ENCODE assay signal across 11 cellular contexts in the genomic region with DNA sequence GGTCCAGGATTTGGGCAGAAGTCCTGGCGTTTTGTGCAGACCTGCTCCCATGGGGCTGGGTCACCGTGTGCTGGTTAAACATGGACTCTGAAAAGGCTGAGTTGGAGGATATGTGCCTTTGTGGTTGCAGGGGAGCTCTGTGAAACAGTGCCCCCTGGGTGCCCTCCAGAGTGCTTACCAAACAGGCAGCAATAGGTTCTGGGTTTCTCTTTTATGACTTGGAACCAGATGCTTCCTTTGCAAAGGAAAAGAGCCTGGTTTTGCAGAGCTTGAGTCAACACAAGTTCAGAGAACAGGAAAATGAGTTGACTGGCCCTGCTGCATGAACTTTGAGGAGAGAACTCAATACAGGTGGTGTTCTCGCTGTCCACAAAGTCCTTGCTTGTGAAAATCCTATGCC.
DNase-seq lines count a peak whose midpoint lies in the region; ATAC-seq and TF ChIP-seq lines count a peak whose summit lies in the region.
"Had no signal": no experiment of that assay in that cellular context is flagged by ENCODE, and none has a peak within 500 bp of the region (broad histone marks: within the 10 kb centered on the region; RNA-seq: fewer than 3 reads in every experiment).

No MANE protein-coding gene starts in this region.

- no peaks in the 10 kb centered on the region for H3K9me2 ChIP-seq in MM.1S (replicated peaks; ENCODE audit: insufficient read depth, low read length)

- H3K27ac Mint-ChIP-seq in endodermal cell = no peak overlapping the region
- H3K27ac Mint-ChIP-seq in neural progenitor cell = no peak overlapping the region
- H3K27ac Mint-ChIP-seq in activated T-helper 2 cell treated with anti-CD3 and anti-CD28 coated beads, Interferon-gamma antibody, Interleukin-2, Interleukin-4, amounts not matched to agents 10 μg/mL and 5 μg/mL and 100 μg/mL, durations not matched to agents 14 hours and 24 hours and 36 hours = no peak overlapping the region
- H3K27ac Mint-ChIP-seq: IgD-negative memory B cell; stimulated activated naive B cell treated with anti-CD40 and anti-IgM and Interleukin-4, amounts not matched to agents 10 μg/mL and 1 μg/mL and 100 μg/mL, for 72 hours had no signal

- 84 to 88% methylated on average over 1 to 3 of the region's 3 CpGs for WGBS in endodermal cell (ENCODE audit: insufficient coverage in 1 of 2, insufficient read length in 1 of 2), 2 experiments

- H3K27me3 Mint-ChIP-seq in endodermal cell (ENCODE audit: insufficient read depth) (peaks cover 40% of the 10 kb centered on the region), neural progenitor cell (ENCODE audit: insufficient read depth, low read depth) (peaks cover 3% of the 10 kb centered on the region)
- peaks cover 5% of the 10 kb centered on the region for H3K27me3 Mint-ChIP-seq in activated T-helper 2 cell treated with anti-CD3 and anti-CD28 coated beads, Interferon-gamma antibody, Interleukin-2, Interleukin-4, amounts not matched to agents 10 μg/mL and 5 μg/mL and 100 μg/mL, durations not matched to agents 14 hours and 24 hours and 36 hours (ENCODE audit: low read depth)

- peak; percentile 53 for DNase-seq in MM.1S
- DNase-seq in endodermal cell = no peak
- DNase-seq in neural progenitor cell (ENCODE audit: low spot score) = no peak
- no peak for DNase-seq in omental fat pad (ENCODE audit: low spot score)
- DNase-seq in NCI-H510A (lab: John Stamatoyannopoulos, UW) = no peak
- no peak for DNase-seq in activated T-helper 2 cell treated with anti-CD3 and anti-CD28 coated beads, Interferon-gamma antibody, Interleukin-2, Interleukin-4, amounts not matched to agents 10 μg/mL and 5 μg/mL and 100 μg/mL, durations not matched to agents 14 hours and 24 hours and 36 hours (ENCODE audit: low spot score)
- DNase-seq: RPMI8226; stimulated activated naive B cell treated with anti-CD40 and anti-IgM and Interleukin-4, amounts not matched to agents 10 μg/mL and 1 μg/mL and 100 μg/mL, for 72 hours had no signal

- no peaks in the 10 kb centered on the region for H3K9me3 ChIP-seq in MM.1S (replicated peaks; ENCODE audit: insufficient read depth, low read length)
- no peaks in the 10 kb centered on the region for H3K9me3 ChIP-seq in endodermal cell (ENCODE audit: control insufficient read depth, low read length)
- no peaks in the 10 kb centered on the region for H3K9me3 ChIP-seq in neural progenitor cell (ENCODE audit: low read depth)

- no peak for ATAC-seq in omental fat pad (ENCODE audit: low FRiP score)
- no peak for ATAC-seq in HG02642 (IDR thresholded peaks at IDR 0.05; ENCODE audit: poor library complexity, unreplicated experiment)
- ATAC-seq: stimulated activated naive B cell treated with anti-CD40 and anti-IgM and Interleukin-4, amounts not matched to agents 10 μg/mL and 1 μg/mL and 100 μg/mL, for 72 hours had no signal

- peak; percentile 34 for TF ChIP-seq CTCF in GM12873 (IDR thresholded peaks at IDR 0.05; ENCODE audit: insufficient read depth, low read depth, low read length, missing control alignments)
- peak; percentile 53 for TF ChIP-seq CTCF in MM.1S (IDR thresholded peaks at IDR 0.05; ENCODE audit: low read length)
- TF ChIP-seq CTCF in endodermal cell (conservative IDR thresholded peaks at IDR 0.05) = peak; percentile 58
- peak; percentile 22 for TF ChIP-seq CTCF in neural progenitor cell (IDR thresholded peaks at IDR 0.05)
- no peak for TF ChIP-seq CTCF in omental fat pad (IDR thresholded peaks at IDR 0.05)

- H3K27ac ChIP-seq in MM.1S (ENCODE audit: low read length) (no peak overlapping the region), endodermal cell (ENCODE audit: low read depth, low read length) (no peak overlapping the region), neural progenitor cell (no peak overlapping the region)

- H3F3A ChIP-seq in MM.1S (ENCODE audit: insufficient read depth, low read length) = no peaks in the 10 kb centered on the region
- H3F3A ChIP-seq in neural progenitor cell (ENCODE audit: low read depth) = no peaks in the 10 kb centered on the region

- H2AFZ ChIP-seq in MM.1S (ENCODE audit: low read length) (no peak overlapping the region), neural progenitor cell (replicated peaks) (no peak overlapping the region)

- intact Hi-C loops in activated T-helper 2 cell treated with anti-CD3 and anti-CD28 coated beads, Interferon-gamma antibody, Interleukin-2, Interleukin-4, amounts not matched to agents 10 μg/mL and 5 μg/mL and 100 μg/mL, durations not matched to agents 14 hours and 24 hours and 36 hours (cut with micrococcal nuclease) = no loop called here

- no peaks in the 10 kb centered on the region for H3K27me3 ChIP-seq in MM.1S (replicated peaks; ENCODE audit: insufficient read depth, low read length)
- H3K27me3 ChIP-seq in endodermal cell (ENCODE audit: control insufficient read depth, insufficient read depth, low read length, poor library complexity, severe bottlenecking) = peaks cover 30% of the 10 kb centered on the region
- no peaks in the 10 kb centered on the region for H3K27me3 ChIP-seq in neural progenitor cell

- H3K79me2 ChIP-seq in MM.1S (ENCODE audit: low read length) (no peaks in the 10 kb centered on the region), neural progenitor cell (ENCODE audit: low read depth) (no peaks in the 10 kb centered on the region)

- H4K20me1 ChIP-seq in MM.1S (ENCODE audit: insufficient read depth, low read length) = no peaks in the 10 kb centered on the region
- H4K20me1 ChIP-seq in neural progenitor cell (ENCODE audit: low read depth) = no peaks in the 10 kb centered on the region

- H3K4me3 Mint-ChIP-seq in endodermal cell = no peak overlapping the region
- H3K4me3 Mint-ChIP-seq in neural progenitor cell = no peak overlapping the region
- H3K4me3 Mint-ChIP-seq in activated T-helper 2 cell treated with anti-CD3 and anti-CD28 coated beads, Interferon-gamma antibody, Interleukin-2, Interleukin-4, amounts not matched to agents 10 μg/mL and 5 μg/mL and 100 μg/mL, durations not matched to agents 14 hours and 24 hours and 36 hours (ENCODE audit: low read depth) = no peak overlapping the region
- H3K4me3 Mint-ChIP-seq: IgD-negative memory B cell; stimulated activated naive B cell treated with anti-CD40 and anti-IgM and Interleukin-4, amounts not matched to agents 10 μg/mL and 1 μg/mL and 100 μg/mL, for 72 hours had no signal

- H3K4me1 ChIP-seq in MM.1S (ENCODE audit: low read length) = peaks cover 13% of the 10 kb centered on the region
- peaks cover 5% of the 10 kb centered on the region for H3K4me1 ChIP-seq in endodermal cell (ENCODE audit: control insufficient read depth, insufficient read depth, low read length)
- H3K4me1 ChIP-seq in neural progenitor cell = no peaks in the 10 kb centered on the region

- H3K9ac ChIP-seq in MM.1S (ENCODE audit: low read length) (no peak overlapping the region), endodermal cell (ENCODE audit: extremely low read depth, low read length, poor library complexity, severe bottlenecking) (no peak overlapping the region), neural progenitor cell (no peak overlapping the region)

- no peaks in the 10 kb centered on the region for H3K9me3 Mint-ChIP-seq in endodermal cell
- H3K9me3 Mint-ChIP-seq in neural progenitor cell = peaks cover 10% of the 10 kb centered on the region
- H3K9me3 Mint-ChIP-seq in activated T-helper 2 cell treated with anti-CD3 and anti-CD28 coated beads, Interferon-gamma antibody, Interleukin-2, Interleukin-4, amounts not matched to agents 10 μg/mL and 5 μg/mL and 100 μg/mL, durations not matched to agents 14 hours and 24 hours and 36 hours = no peaks in the 10 kb centered on the region
- H3K9me3 Mint-ChIP-seq: IgD-negative memory B cell; stimulated activated naive B cell treated with anti-CD40 and anti-IgM and Interleukin-4, amounts not matched to agents 10 μg/mL and 1 μg/mL and 100 μg/mL, for 72 hours had no signal

- H3K4me3 ChIP-seq in MM.1S (ENCODE audit: low read length) = no peak overlapping the region
- no peak overlapping the region for H3K4me3 ChIP-seq in endodermal cell (ENCODE audit: low read length)
- H3K4me3 ChIP-seq in neural progenitor cell = no peak overlapping the region

- no peaks in the 10 kb centered on the region for H3K36me3 Mint-ChIP-seq in endodermal cell (ENCODE audit: low read depth)
- H3K36me3 Mint-ChIP-seq in neural progenitor cell = peaks cover 32% of the 10 kb centered on the region
- H3K36me3 Mint-ChIP-seq in activated T-helper 2 cell treated with anti-CD3 and anti-CD28 coated beads, Interferon-gamma antibody, Interleukin-2, Interleukin-4, amounts not matched to agents 10 μg/mL and 5 μg/mL and 100 μg/mL, durations not matched to agents 14 hours and 24 hours and 36 hours (ENCODE audit: low read depth) = no peaks in the 10 kb centered on the region
- H3K36me3 Mint-ChIP-seq: stimulated activated naive B cell treated with anti-CD40 and anti-IgM and Interleukin-4, amounts not matched to agents 10 μg/mL and 1 μg/mL and 100 μg/mL, for 72 hours had no signal

- H3K4me1 Mint-ChIP-seq in endodermal cell = peaks cover 15% of the 10 kb centered on the region
- peaks cover 15% of the 10 kb centered on the region for H3K4me1 Mint-ChIP-seq in neural progenitor cell
- H3K4me1 Mint-ChIP-seq in activated T-helper 2 cell treated with anti-CD3 and anti-CD28 coated beads, Interferon-gamma antibody, Interleukin-2, Interleukin-4, amounts not matched to agents 10 μg/mL and 5 μg/mL and 100 μg/mL, durations not matched to agents 14 hours and 24 hours and 36 hours (ENCODE audit: low read depth) = no peaks in the 10 kb centered on the region
- H3K4me1 Mint-ChIP-seq: IgD-negative memory B cell; stimulated activated naive B cell treated with anti-CD40 and anti-IgM and Interleukin-4, amounts not matched to agents 10 μg/mL and 1 μg/mL and 100 μg/mL, for 72 hours had no signal

- no peaks in the 10 kb centered on the region for H3K36me3 ChIP-seq in MM.1S (replicated peaks; ENCODE audit: insufficient read depth, low read length)
- no peaks in the 10 kb centered on the region for H3K36me3 ChIP-seq in endodermal cell (ENCODE audit: control insufficient read depth, insufficient read depth, low read length)
- no peaks in the 10 kb centered on the region for H3K36me3 ChIP-seq in neural progenitor cell

- 0 out of 2 replicates have a peak overlapping the region, but pooled peaks have one; percentile 2 for H3K4me2 ChIP-seq in MM.1S (ENCODE audit: low read depth, low read length)
- no peak overlapping the region for H3K4me2 ChIP-seq in neural progenitor cell

Comparison
In these comparisons a context has a peak if more than half of its experiments do, and no peak if none do; other contexts are left out.
1. CTCF ChIP-seq: peak in GM12873 (single experiment), MM.1S (single experiment), endodermal cell (single experiment) and neural progenitor cell (single experiment); none in omental fat pad (0 of 3).